In the genomic region with DNA sequence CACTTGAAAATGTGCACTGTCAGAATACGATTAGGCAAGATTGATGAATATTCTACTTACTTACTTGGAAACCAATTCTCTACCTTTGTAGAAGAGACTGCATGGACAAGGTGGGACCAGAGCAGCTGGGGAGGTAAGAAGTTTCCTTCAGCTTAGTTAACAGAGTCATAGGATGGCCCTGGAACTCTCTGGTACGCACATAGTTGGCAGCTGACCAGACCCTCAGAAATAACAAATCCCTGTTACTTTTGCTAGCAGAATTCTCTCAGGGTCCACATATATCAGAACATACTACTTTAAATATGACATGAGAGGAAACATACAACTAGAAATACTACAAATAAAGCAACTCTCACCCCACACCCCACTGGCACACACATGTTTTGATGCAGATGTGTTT, we compare ENCODE assay signal across 16 cellular contexts. TPM values are rescaled to one million over a fixed set of nuclear protein-coding genes. Genes with fewer than 3 reads are reported as not detected.
DNase-seq lines count a peak whose midpoint lies in the region; ATAC-seq and TF ChIP-seq lines count a peak whose summit lies in the region.
"Had no signal": no experiment of that assay in that cellular context is flagged by ENCODE, and none has a peak within 500 bp of the region (broad histone marks: within the 10 kb centered on the region; RNA-seq: fewer than 3 reads in every experiment).

No MANE protein-coding gene starts in this region.

- peak overlapping the region; percentile 33 to 68 (median 40) for H3K27ac ChIP-seq in esophagus squamous epithelium
- H3K27ac ChIP-seq: body of pancreas, gastroesophageal sphincter, VCaP had no signal

- 56 to 63% methylated on average over 2 of the region's 2 CpGs for WGBS in esophagus squamous epithelium, 2 donors

- DNase-seq in stimulated activated naive CD8-positive, alpha-beta T cell treated with anti-CD3 and anti-CD28 coated beads, Interleukin-15, amount 100 ng/mL, for 72 hours = no peak
- DNase-seq in esophagus squamous epithelium (lab: John Stamatoyannopoulos, UW) = no peak
- no peak for DNase-seq in NCI-H1048 (lab: John Stamatoyannopoulos, UW)
- DNase-seq in germinal center (ENCODE audit: low spot score) = no peak
- DNase-seq: body of pancreas; DMS79 treated with DMSO at 0.1 percent for 48 hours; effector CD8-positive, alpha-beta T cell; NCI-H1105; SK-N-SH had no signal

- peak overlapping the region; percentile 82 for H3K27ac Mint-ChIP-seq in stimulated activated naive CD8-positive, alpha-beta T cell treated with anti-CD3 and anti-CD28 coated beads, Interleukin-15, Interleukin-2, amounts not matched to agents 100 ng/mL and 50 ng/mL, for 24 hours
- peak overlapping the region in 1 of 2 donors; percentile 17 for H3K27ac Mint-ChIP-seq in stimulated activated naive CD8-positive, alpha-beta T cell treated with anti-CD3 and anti-CD28 coated beads, Interleukin-15, amount 100 ng/mL, for 72 hours
- H3K27ac Mint-ChIP-seq in activated T-helper 17 cell treated with anti-CD3 and anti-CD28 coated beads, Interleukin-2, amount 50 U/mL, for 72 hours = peak overlapping the region; percentile 87
- H3K27ac Mint-ChIP-seq: progenitor cell of endocrine pancreas had no signal

- H3K27me3 ChIP-seq in esophagus squamous epithelium = no peaks in the 10 kb centered on the region
- H3K27me3 ChIP-seq: body of pancreas, gastroesophageal sphincter had no signal

- no peaks in the 10 kb centered on the region for H3K36me3 ChIP-seq in esophagus squamous epithelium
- H3K36me3 ChIP-seq: gastroesophageal sphincter had no signal

- H3K4me3 ChIP-seq in esophagus squamous epithelium = no peak overlapping the region
- H3K4me3 ChIP-seq: body of pancreas, gastroesophageal sphincter had no signal

- no peak for TF ChIP-seq CTCF in esophagus squamous epithelium (IDR thresholded peaks at IDR 0.05)

- H3K27me3 Mint-ChIP-seq in stimulated activated naive CD8-positive, alpha-beta T cell treated with anti-CD3 and anti-CD28 coated beads, Interleukin-15, Interleukin-2, amounts not matched to agents 100 ng/mL and 50 ng/mL, for 24 hours = no peaks in the 10 kb centered on the region
- H3K27me3 Mint-ChIP-seq in stimulated activated naive CD8-positive, alpha-beta T cell treated with anti-CD3 and anti-CD28 coated beads, Interleukin-15, amount 100 ng/mL, for 72 hours = no peaks in the 10 kb centered on the region
- H3K27me3 Mint-ChIP-seq in activated T-helper 17 cell treated with anti-CD3 and anti-CD28 coated beads, Interleukin-2, amount 50 U/mL, for 72 hours = no peaks in the 10 kb centered on the region
- H3K27me3 Mint-ChIP-seq: progenitor cell of endocrine pancreas had no signal

- H3K4me3 Mint-ChIP-seq in stimulated activated naive CD8-positive, alpha-beta T cell treated with anti-CD3 and anti-CD28 coated beads, Interleukin-15, Interleukin-2, amounts not matched to agents 100 ng/mL and 50 ng/mL, for 24 hours = no peak overlapping the region
- no peak overlapping the region for H3K4me3 Mint-ChIP-seq in stimulated activated naive CD8-positive, alpha-beta T cell treated with anti-CD3 and anti-CD28 coated beads, Interleukin-15, amount 100 ng/mL, for 72 hours
- H3K4me3 Mint-ChIP-seq in activated T-helper 17 cell treated with anti-CD3 and anti-CD28 coated beads, Interleukin-2, amount 50 U/mL, for 72 hours = peak overlapping the region; percentile 66

- H3K9me3 Mint-ChIP-seq in stimulated activated naive CD8-positive, alpha-beta T cell treated with anti-CD3 and anti-CD28 coated beads, Interleukin-15, Interleukin-2, amounts not matched to agents 100 ng/mL and 50 ng/mL, for 24 hours = no peaks in the 10 kb centered on the region
- H3K9me3 Mint-ChIP-seq in stimulated activated naive CD8-positive, alpha-beta T cell treated with anti-CD3 and anti-CD28 coated beads, Interleukin-15, amount 100 ng/mL, for 72 hours = no peaks in the 10 kb centered on the region
- no peaks in the 10 kb centered on the region for H3K9me3 Mint-ChIP-seq in activated T-helper 17 cell treated with anti-CD3 and anti-CD28 coated beads, Interleukin-2, amount 50 U/mL, for 72 hours

- H3K36me3 Mint-ChIP-seq in stimulated activated naive CD8-positive, alpha-beta T cell treated with anti-CD3 and anti-CD28 coated beads, Interleukin-15, Interleukin-2, amounts not matched to agents 100 ng/mL and 50 ng/mL, for 24 hours (ENCODE audit: low read depth) = peaks cover 60% of the 10 kb centered on the region
- H3K36me3 Mint-ChIP-seq in activated T-helper 17 cell treated with anti-CD3 and anti-CD28 coated beads, Interleukin-2, amount 50 U/mL, for 72 hours (ENCODE audit: low read depth) = peaks cover 72% of the 10 kb centered on the region

- H3K9me3 ChIP-seq in esophagus squamous epithelium = no peaks in the 10 kb centered on the region
- H3K9me3 ChIP-seq: body of pancreas, gastroesophageal sphincter, SK-N-SH had no signal

- no peak for ATAC-seq in stimulated activated naive CD8-positive, alpha-beta T cell treated with anti-CD3 and anti-CD28 coated beads, Interleukin-15, amount 100 ng/mL, for 72 hours
- ATAC-seq in activated T-helper 17 cell treated with anti-CD3 and anti-CD28 coated beads, Interleukin-2, amount 50 U/mL, for 72 hours (replicated peaks) = no peak
- ATAC-seq in GM18519 (IDR thresholded peaks at IDR 0.05; ENCODE audit: low FRiP score, unreplicated experiment) (no peak), HG02571 (IDR thresholded peaks at IDR 0.05; ENCODE audit: unreplicated experiment) (no peak)
- ATAC-seq: body of pancreas, gastroesophageal sphincter had no signal

- intact Hi-C loops in esophagus squamous epithelium (cut with DNase I) = no loop called here

- peaks cover 42% of the 10 kb centered on the region for H3K4me1 Mint-ChIP-seq in stimulated activated naive CD8-positive, alpha-beta T cell treated with anti-CD3 and anti-CD28 coated beads, Interleukin-15, Interleukin-2, amounts not matched to agents 100 ng/mL and 50 ng/mL, for 24 hours (ENCODE audit: low read depth)
- H3K4me1 Mint-ChIP-seq in stimulated activated naive CD8-positive, alpha-beta T cell treated with anti-CD3 and anti-CD28 coated beads, Interleukin-15, amount 100 ng/mL, for 72 hours = peaks cover 32% of the 10 kb centered on the region
- peaks cover 39% of the 10 kb centered on the region for H3K4me1 Mint-ChIP-seq in activated T-helper 17 cell treated with anti-CD3 and anti-CD28 coated beads, Interleukin-2, amount 50 U/mL, for 72 hours

- peaks cover 0 to 27% (median 8%) of the 10 kb centered on the region in 3 donors for H3K4me1 ChIP-seq in esophagus squamous epithelium
- H3K4me1 ChIP-seq: gastroesophageal sphincter had no signal

- TF ChIP-seq POLR2A in esophagus squamous epithelium (IDR thresholded peaks at IDR 0.05) = no peak

RNA-seq across cellular contexts. Expression of gene STAT1, which starts 24.8 kb away (rescaled TPM):
- total RNA-seq in activated T-helper 17 cell treated with anti-CD3 and anti-CD28 coated beads, Interleukin-2, amount 50 U/mL, for 72 hours = 100 to 1,000 TPM; 163 to 363 TPM
- total RNA-seq in esophagus squamous epithelium = 10 to 100 TPM; 23.6 to 58.9 (median 36.1) TPM
